Comparison of ENCODE assay signal across 9 cellular contexts in genomic region chr10:112475565-112476233, GRCh38. TPM values are rescaled to one million over a fixed set of nuclear protein-coding genes. Genes with fewer than 3 reads are reported as not detected.
A peak's percentile ranks its signal among the peaks of the same experiment; 100 is the strongest.
DNase-seq lines count a peak whose midpoint lies in the region; ATAC-seq and TF ChIP-seq lines count a peak whose summit lies in the region.
"Had no signal": no experiment of that assay in that cellular context is flagged by ENCODE, and none has a peak within 500 bp of the region (broad histone marks: within the 10 kb centered on the region; RNA-seq: fewer than 3 reads in every experiment).

No MANE protein-coding gene starts in this region.

- no peaks in the 10 kb centered on the region for H3K4me1 Mint-ChIP-seq in nephron

- no peaks in the 10 kb centered on the region for H3K9me3 ChIP-seq in ascending aorta
- H3K9me3 ChIP-seq in upper lobe of left lung: no peaks in the 10 kb centered on the region

- H3K4me3 Mint-ChIP-seq in nephron: no peak overlapping the region

- no peaks in the 10 kb centered on the region for H3K27me3 Mint-ChIP-seq in nephron (ENCODE audit: low read depth)

- TF ChIP-seq EP300 in upper lobe of left lung (IDR thresholded peaks at IDR 0.05): no peak

- DNase-seq in EL: peak; percentile 19
- no peak for DNase-seq in LNCaP clone FGC (ENCODE audit: low read depth)
- peak; percentile 18 for DNase-seq in cerebellar cortex (ENCODE audit: low spot score)
- no peak for DNase-seq in ascending aorta (ENCODE audit: low spot score in 2 of 2)
- no peak for DNase-seq in Ammon's horn (ENCODE audit: low spot score)
- no peak for DNase-seq in NCI-H187 (lab: John Stamatoyannopoulos, UW)
- DNase-seq in upper lobe of left lung: no peak

- H3K36me3 ChIP-seq in ascending aorta (no peaks in the 10 kb centered on the region), upper lobe of left lung (no peaks in the 10 kb centered on the region)

- H3K27ac ChIP-seq in ascending aorta (no peak overlapping the region), upper lobe of left lung (no peak overlapping the region)
- H3K27ac ChIP-seq: epithelial cell of prostate had no signal

- TF ChIP-seq CTCF in LNCaP clone FGC (IDR thresholded peaks at IDR 0.05; ENCODE audit: control insufficient read depth, extremely low read depth, insufficient read depth): peak; percentile 54
- peak; percentile 36 to 54 (median 41) for TF ChIP-seq CTCF in nephron (IDR thresholded peaks at IDR 0.05; ENCODE audit: unreplicated experiment in 3 of 3)
- peak in 1 of 3 experiments; percentile 50 for TF ChIP-seq CTCF in ascending aorta (IDR thresholded peaks at IDR 0.05)
- TF ChIP-seq CTCF in upper lobe of left lung (IDR thresholded peaks at IDR 0.05): peak in 1 of 6 experiments; percentile 8

- TF ChIP-seq POLR2A in upper lobe of left lung (IDR thresholded peaks at IDR 0.05): no peak

- H3K4me1 ChIP-seq in ascending aorta (peaks cover 0 to 3% of the 10 kb centered on the region in 2 donors), upper lobe of left lung (peaks cover 0 to 8% (median 2%) of the 10 kb centered on the region in 4 donors)

- H3K9me3 Mint-ChIP-seq in nephron: no peaks in the 10 kb centered on the region

- intact Hi-C loops in ascending aorta (cut with DNase I): loop anchor here (5.0 kb wide), 1 partner anchor 912 kb away; no protein-coding TSS in a partner anchor

- no peak overlapping the region for H3K4me3 ChIP-seq in LNCaP clone FGC (ENCODE audit: low read depth, low read length)
- no peak overlapping the region for H3K4me3 ChIP-seq in ascending aorta
- no peak overlapping the region for H3K4me3 ChIP-seq in upper lobe of left lung

- WGBS in upper lobe of left lung, 2 donors: 62 to 75% methylated on average over 3 of the region's 3 CpGs

- H3K27me3 ChIP-seq in ascending aorta: no peaks in the 10 kb centered on the region
- H3K27me3 ChIP-seq in upper lobe of left lung: no peaks in the 10 kb centered on the region

- H3K36me3 Mint-ChIP-seq in nephron (ENCODE audit: low read depth): no peaks in the 10 kb centered on the region

- no peak for ATAC-seq in upper lobe of left lung (ENCODE audit: low FRiP score in 2 of 2)

- no peak overlapping the region for H3K27ac Mint-ChIP-seq in nephron

RNA-seq across cellular contexts. Expression of gene VTI1A, which starts 28.7 kb away (rescaled TPM):
- total RNA-seq in ascending aorta (32.5 TPM), upper lobe of left lung (100 to 1,000 TPM in 1 of 6 donors, 10 to 100 TPM in 5; 29.5 to 247 (median 43.0) TPM)

RNA-seq across cellular contexts. Expression of gene ZDHHC6, which starts 29.0 kb away (rescaled TPM):
- total RNA-seq in ascending aorta (67.3 TPM), upper lobe of left lung (10 to 100 TPM; 18.6 to 57.6 (median 32.2) TPM)

Comparison
In these comparisons a context has a peak if more than half of its experiments do, and no peak if none do; other contexts are left out.
1. DNase-seq: peak in EL (single experiment) and cerebellar cortex (single experiment); none in LNCaP clone FGC (single experiment), ascending aorta (0 of 2), Ammon's horn (single experiment), NCI-H187 (0 of 2) and upper lobe of left lung (0 of 2).